16 cellular contexts compared by ENCODE assay signal in the genomic region with DNA sequence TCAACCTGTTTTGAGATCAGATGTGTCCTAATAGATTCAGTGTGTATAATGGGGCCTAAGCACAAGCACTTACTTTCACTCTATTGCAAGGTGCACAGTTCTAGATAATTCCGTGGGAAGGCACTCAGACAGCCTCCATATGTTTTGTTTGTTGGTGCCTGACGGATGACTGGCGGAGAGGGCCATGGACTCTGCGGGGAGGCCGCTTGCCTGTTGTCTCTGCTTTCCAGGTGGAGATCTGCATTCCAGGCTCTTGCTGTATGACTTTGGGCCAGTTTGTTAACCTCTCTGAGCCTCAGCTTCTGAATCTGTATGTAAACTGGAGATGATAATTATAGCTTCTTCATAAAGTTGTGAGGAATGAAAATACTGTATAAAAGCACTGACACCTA. TPM values are rescaled to one million over a fixed set of nuclear protein-coding genes. Genes with fewer than 3 reads are reported as not detected.
A peak's percentile ranks its signal among the peaks of the same experiment; 100 is the strongest.
DNase-seq lines count a peak whose midpoint lies in the region; ATAC-seq and TF ChIP-seq lines count a peak whose summit lies in the region.
"Had no signal": no experiment of that assay in that cellular context is flagged by ENCODE, and none has a peak within 500 bp of the region (broad histone marks: within the 10 kb centered on the region; RNA-seq: fewer than 3 reads in every experiment).

No MANE protein-coding gene starts in this region.

- no peak overlapping the region for H3K27ac ChIP-seq in CD4-positive, CD25-positive, alpha-beta regulatory T cell (ENCODE audit: insufficient read depth, low read length, poor library complexity, severe bottlenecking)
- H3K27ac ChIP-seq in H9 (ENCODE audit: insufficient read length, low read depth, low read length) (no peak overlapping the region), ascending aorta (peak overlapping the region; percentile 90 to 93)
- H3K27ac ChIP-seq: colonic mucosa, KMS-11, SJSA1, suprapubic skin had no signal

- H3K18ac ChIP-seq in H9 (ENCODE audit: insufficient read length, low read depth, low read length): no peak overlapping the region

- no peak overlapping the region for H2BK12ac ChIP-seq in H9 (ENCODE audit: insufficient read length, low read depth, low read length)

- no peak overlapping the region for H3K14ac ChIP-seq in H9 (ENCODE audit: insufficient read depth, low read length)

- H4K8ac ChIP-seq in H9 (replicated peaks; ENCODE audit: insufficient read length, low read depth, low read length): no peak overlapping the region

- no peak overlapping the region for H3K4ac ChIP-seq in H9 (ENCODE audit: low read depth, low read length)

- no peak overlapping the region for H2BK120ac ChIP-seq in H9 (ENCODE audit: low read depth, low read length, poor library complexity, severe bottlenecking)

- no peak overlapping the region for H3K56ac ChIP-seq in H9 (ENCODE audit: insufficient read length, low read depth, low read length)

- H3K4me1 ChIP-seq in CD4-positive, CD25-positive, alpha-beta regulatory T cell (ENCODE audit: control insufficient read depth, insufficient read depth, low read length, poor library complexity, severe bottlenecking): peaks cover 14% of the 10 kb centered on the region
- H3K4me1 ChIP-seq in H9 (ENCODE audit: insufficient read depth, low read length) (no peaks in the 10 kb centered on the region), ascending aorta (peaks cover 2 to 3% of the 10 kb centered on the region in 2 donors)
- H3K4me1 ChIP-seq: colonic mucosa had no signal

- no peaks in the 10 kb centered on the region for H3K27me3 ChIP-seq in CD4-positive, CD25-positive, alpha-beta regulatory T cell (ENCODE audit: control insufficient read depth, insufficient read depth, low read length)
- H3K27me3 ChIP-seq in H9 (ENCODE audit: insufficient read depth, low read length) (no peaks in the 10 kb centered on the region), ascending aorta (no peaks in the 10 kb centered on the region)
- H3K27me3 ChIP-seq: colonic mucosa, SJSA1, suprapubic skin had no signal

- no peaks in the 10 kb centered on the region for H3K27me3 Mint-ChIP-seq in CD4-positive, CD25-positive, alpha-beta regulatory T cell
- H3K27me3 Mint-ChIP-seq in H9 (ENCODE audit: low read depth) (peaks cover 9% of the 10 kb centered on the region), naive B cell (no peaks in the 10 kb centered on the region)

- no peaks in the 10 kb centered on the region for H3K79me1 ChIP-seq in H9 (ENCODE audit: insufficient read depth, low read depth, low read length, poor library complexity, severe bottlenecking)

- H3K4me1 Mint-ChIP-seq in CD4-positive, CD25-positive, alpha-beta regulatory T cell: peaks cover 8 to 21% (median 13%) of the 10 kb centered on the region in 4 donors
- peaks cover 11 to 13% of the 10 kb centered on the region in 2 experiments for H3K4me1 Mint-ChIP-seq in H9
- peaks cover 24 to 74% (median 32%) of the 10 kb centered on the region in 3 donors for H3K4me1 Mint-ChIP-seq in naive B cell

- H2AK5ac ChIP-seq in H9 (ENCODE audit: insufficient read length, low read length): no peak overlapping the region

- H2AFZ ChIP-seq in H9 (ENCODE audit: low read length): no peak overlapping the region

- H4K20me1 ChIP-seq in H9 (ENCODE audit: control insufficient read depth, insufficient read depth, insufficient read length): no peaks in the 10 kb centered on the region

- H3K4me3 Mint-ChIP-seq in CD4-positive, CD25-positive, alpha-beta regulatory T cell: peak overlapping the region; percentile 73 to 81 (median 78)
- H3K4me3 Mint-ChIP-seq in H9 (peak overlapping the region; percentile 11 to 14; a peak in 1 of 5 replicates), naive B cell (peak overlapping the region; percentile 63 to 94 (median 82))

- peaks cover 5% of the 10 kb centered on the region for H3K23me2 ChIP-seq in H9 (ENCODE audit: insufficient read length, low read depth, low read length, poor library complexity, severe bottlenecking)

- no peak overlapping the region for H2BK15ac ChIP-seq in H9 (ENCODE audit: low read depth, low read length)

- no peak for DNase-seq in CD4-positive, CD25-positive, alpha-beta regulatory T cell
- DNase-seq in H9 (no peak), ascending aorta (ENCODE audit: low spot score in 2 of 2) (no peak), naive B cell (no peak), SIG-M5 treated with dmso at 0.1 percent for 504 hours (lab: John Stamatoyannopoulos, UW; ENCODE audit: unreplicated experiment) (no peak)
- no peak for DNase-seq in activated CD8-positive, alpha-beta memory T cell treated with anti-CD3 and anti-CD28 coated beads for 24 hours
- DNase-seq: activated gamma-delta T cell, colonic mucosa, COR-L47, NCI-H187 treated with DMSO at 0.1 percent for 48 hours, NCI-H748 treated with DMSO at 0.1 percent for 48 hours had no signal

- no peak overlapping the region for H2BK20ac ChIP-seq in H9 (ENCODE audit: low read depth, low read length, poor library complexity, severe bottlenecking)

- H3K4me3 ChIP-seq in CD4-positive, CD25-positive, alpha-beta regulatory T cell (ENCODE audit: low read depth, low read length): no peak overlapping the region
- no peak overlapping the region for H3K4me3 ChIP-seq in ascending aorta
- H3K4me3 ChIP-seq: SJSA1 had no signal

- no peak overlapping the region for H3K23ac ChIP-seq in H9 (ENCODE audit: insufficient read length, low read depth, low read length)

- no peaks in the 10 kb centered on the region for H3K36me3 ChIP-seq in CD4-positive, CD25-positive, alpha-beta regulatory T cell (ENCODE audit: control insufficient read depth, insufficient read depth, low read length)
- H3K36me3 ChIP-seq in ascending aorta: peaks cover 0 to 4% of the 10 kb centered on the region in 2 donors
- H3K36me3 ChIP-seq: colonic mucosa, suprapubic skin had no signal

- H3K27ac Mint-ChIP-seq in CD4-positive, CD25-positive, alpha-beta regulatory T cell: peak overlapping the region in 1 of 3 donors; percentile 47
- H3K27ac Mint-ChIP-seq in H9 (no peak overlapping the region), naive B cell (peak overlapping the region in 2 of 6 donors; percentile 74 to 78)

- TF ChIP-seq CTCF in H9 (conservative IDR thresholded peaks at IDR 0.05) (no peak), ascending aorta (IDR thresholded peaks at IDR 0.05) (no peak)

- no CpG with 5 or more reads among the region's 5 CpGs for WGBS in H9 (ENCODE audit: extremely low coverage, insufficient read length, low lambda C conversion rate)

- H3K9me3 Mint-ChIP-seq in CD4-positive, CD25-positive, alpha-beta regulatory T cell: peaks cover 0 to 12% (median 4%) of the 10 kb centered on the region in 7 donors
- H3K9me3 Mint-ChIP-seq in H9 (peaks cover 14 to 21% of the 10 kb centered on the region in 2 experiments), naive B cell (peaks cover 0 to 8% (median 7%) of the 10 kb centered on the region in 7 donors)

- H3K4me2 ChIP-seq in H9 (ENCODE audit: insufficient read depth, insufficient read length, low read length): no peak overlapping the region
- H3K4me2 ChIP-seq: KMS-11 had no signal

- no peak overlapping the region for H3T11ph ChIP-seq in H9 (ENCODE audit: low read length)

- ATAC-seq in CD4-positive, CD25-positive, alpha-beta regulatory T cell (ENCODE audit: low read depth in 2 of 2): no peak
- ATAC-seq in naive B cell (ENCODE audit: low read depth in 2 of 2) (no peak), GM18870 (IDR thresholded peaks at IDR 0.05; ENCODE audit: unreplicated experiment) (no peak), HG03025 (IDR thresholded peaks at IDR 0.05; ENCODE audit: low FRiP score, unreplicated experiment) (no peak)

- no peaks in the 10 kb centered on the region for H3K79me2 ChIP-seq in H9 (ENCODE audit: insufficient read depth, low read length)

- peaks cover 0 to 11% of the 10 kb centered on the region in 2 experiments for H3K9me3 ChIP-seq in CD4-positive, CD25-positive, alpha-beta regulatory T cell (ENCODE audit: control insufficient read depth in 2 of 2, low read length in 2 of 2)
- H3K9me3 ChIP-seq in H9 (ENCODE audit: control insufficient read depth, low read depth, low read length) (no peaks in the 10 kb centered on the region), ascending aorta (peaks cover 0 to 4% of the 10 kb centered on the region in 2 donors)
- H3K9me3 ChIP-seq: colonic mucosa, suprapubic skin had no signal

- no peak overlapping the region for H2BK5ac ChIP-seq in H9 (ENCODE audit: insufficient read length, low read length)

- peaks cover 7% of the 10 kb centered on the region for H3K36me3 Mint-ChIP-seq in CD4-positive, CD25-positive, alpha-beta regulatory T cell
- H3K36me3 Mint-ChIP-seq in H9 (ENCODE audit: insufficient read depth in 1 of 3, low read depth in 3 of 3) (peaks cover 7 to 18% (median 15%) of the 10 kb centered on the region in 3 experiments), naive B cell (peaks cover 5 to 10% of the 10 kb centered on the region in 2 donors)

- H4K5ac ChIP-seq in H9 (ENCODE audit: insufficient read length, low read depth, low read length): no peak overlapping the region

- H3K9ac ChIP-seq in H9 (ENCODE audit: extremely low read depth, insufficient read length, low read length): no peak overlapping the region
- H3K9ac ChIP-seq: KMS-11 had no signal

- no peak overlapping the region for H4K91ac ChIP-seq in H9 (ENCODE audit: insufficient read length, low read depth, low read length)

- intact Hi-C loops in ascending aorta (cut with DNase I): no loop called here

RNA-seq across cellular contexts. Expression of gene IRAK2, which starts 1.5 kb away (rescaled TPM):
- 3.6 TPM for total RNA-seq in CD4-positive, CD25-positive, alpha-beta regulatory T cell
- polyA plus RNA-seq in CD4-positive, CD25-positive, alpha-beta regulatory T cell: 1 to 10 TPM in 3 of 4 donors, under 1 TPM in 1; 0.68 to 3.7 (median 2.8) TPM
- 0.37 and 0.61 TPM in 2 replicates for total RNA-seq in H9 (2021)
- total RNA-seq in ascending aorta: 1.3 TPM
- polyA plus RNA-seq in naive B cell (ENCODE audit: low read depth in 6 of 6): 10 to 100 TPM in 3 of 6 donors, 1 to 10 TPM in 3; 8.2 to 12.6 (median 10.1) TPM

RNA-seq across cellular contexts. Expression of gene VHL, which starts 24.6 kb away (rescaled TPM):
- total RNA-seq in CD4-positive, CD25-positive, alpha-beta regulatory T cell: 76.6 TPM
- polyA plus RNA-seq in CD4-positive, CD25-positive, alpha-beta regulatory T cell: 10 to 100 TPM in 3 of 4 donors, 1 to 10 TPM in 1; 5.9 to 17.3 (median 12.1) TPM
- total RNA-seq in H9 (2021) (62.2 and 64.4 TPM in 2 replicates), ascending aorta (34.4 TPM)
- 10 to 100 TPM; 10.2 to 46.5 (median 21.4) TPM for polyA plus RNA-seq in naive B cell (ENCODE audit: low read depth in 6 of 6)

RNA-seq across cellular contexts. Expression of gene BRK1, which starts 50.7 kb away (rescaled TPM):
- 61.9 TPM for total RNA-seq in CD4-positive, CD25-positive, alpha-beta regulatory T cell
- 100 to 1,000 TPM; 229 to 275 (median 252) TPM for polyA plus RNA-seq in CD4-positive, CD25-positive, alpha-beta regulatory T cell
- total RNA-seq in H9 (2021): 119 and 121 TPM in 2 replicates
- total RNA-seq in ascending aorta: 87.3 TPM
- 100 to 1,000 TPM; 274 to 374 (median 312) TPM for polyA plus RNA-seq in naive B cell (ENCODE audit: low read depth in 6 of 6)

RNA-seq across cellular contexts. Expression of gene FANCD2OS, which starts 58.2 kb away (rescaled TPM):
- total RNA-seq in CD4-positive, CD25-positive, alpha-beta regulatory T cell: not detected
- polyA plus RNA-seq in CD4-positive, CD25-positive, alpha-beta regulatory T cell: not detected
- total RNA-seq in H9 (2021) (not detected in 2 replicates), ascending aorta (not detected)
- polyA plus RNA-seq in naive B cell (ENCODE audit: low read depth in 6 of 6): 1 to 10 TPM in 1 of 6 donors, not detected in 5; 1.0 TPM
- total RNA-seq: colonic mucosa, SJSA1, suprapubic skin had no signal

Comparison
In these comparisons a context has a peak if more than half of its experiments do, and no peak if none do; other contexts are left out.
1. H3K27ac ChIP-seq: peak in ascending aorta (2 of 2); none in CD4-positive, CD25-positive, alpha-beta regulatory T cell (single experiment) and H9 (single experiment).
2. H3K4me3 Mint-ChIP-seq: peak in every context shown above with its lines; median percentile 82 in naive B cell; 78 in CD4-positive, CD25-positive, alpha-beta regulatory T cell; 12 in H9.